In genomic region chr11:17207317-17208256, GRCh38 we compare ENCODE assay signal across 8 cellular contexts. TPM values are rescaled to one million over a fixed set of nuclear protein-coding genes. Genes with fewer than 3 reads are reported as not detected.
A peak's percentile ranks its signal among the peaks of the same experiment; 100 is the strongest.
DNase-seq lines count a peak whose midpoint lies in the region; ATAC-seq, FAIRE-seq and TF ChIP-seq lines count a peak whose summit lies in the region.

TSS of gene PIK3C2A (minus strand) at chr11:17207986. CDS start at chr11:17169741, 38,245 bp downstream.

- WGBS in smooth muscle cell (ENCODE audit: low lambda C conversion rate): 2% methylated on average over 51 of the region's 72 CpGs

- no peaks in the 10 kb centered on the region for H3K9me3 Mint-ChIP-seq in WTC11

- H3F3A ChIP-seq in smooth muscle cell (ENCODE audit: low read depth): no peaks in the 10 kb centered on the region

- H3K4me3 Mint-ChIP-seq in WTC11: peak within 1 kb of the TSS; percentile 98

- peak within 1 kb of the TSS; percentile 100 for H2AFZ ChIP-seq in smooth muscle cell (ENCODE audit: low read depth)

- H3K27me3 Mint-ChIP-seq in WTC11 (ENCODE audit: low read depth): no peaks in the 10 kb centered on the region

- peaks cover 24% of the 10 kb centered on the region for H3K4me1 Mint-ChIP-seq in WTC11

- FAIRE-seq in bronchial epithelial cell (lab: Jason Lieb, UNC): no peak

- H3K36me3 ChIP-seq in bronchial epithelial cell (ENCODE audit: control insufficient read depth, insufficient read depth, low read length) (no peaks in the 10 kb centered on the region), smooth muscle cell (ENCODE audit: low read depth) (no peaks in the 10 kb centered on the region)

- peaks cover 14% of the 10 kb centered on the region for H3K36me3 Mint-ChIP-seq in WTC11

- H3K4me3 ChIP-seq in AG09309 (ENCODE audit: control insufficient read depth, low read depth, low read length) (peak within 1 kb of the TSS; percentile 72), bronchial epithelial cell (ENCODE audit: low read depth, low read length) (peak within 1 kb of the TSS; percentile 91), smooth muscle cell (peak within 1 kb of the TSS; percentile 79)

- TF ChIP-seq CTCF in AG09309 (IDR thresholded peaks at IDR 0.05; ENCODE audit: control insufficient read depth, insufficient read depth, low read depth, low read length, missing control alignments): no peak
- TF ChIP-seq CTCF in WTC11 (IDR thresholded peaks at IDR 0.05): no peak
- no peak for TF ChIP-seq CTCF in bronchial epithelial cell (IDR thresholded peaks at IDR 0.05; ENCODE audit: insufficient read depth, low read length, severe bottlenecking)
- no peak for TF ChIP-seq CTCF in smooth muscle cell (IDR thresholded peaks at IDR 0.05; ENCODE audit: borderline replicate concordance, insufficient read depth, poor library complexity, severe bottlenecking)

- POLR2A ChIA-PET in WTC11 (lab: Charles Lee): interaction anchor here (0.7 to 1.2 kb wide), 4 partner anchors 10 to 130 kb away, joined by 3 to 8 read pairs (median 3); partner anchors contain the start of gene RPS13

- peaks cover 55% of the 10 kb centered on the region for H3K79me2 ChIP-seq in smooth muscle cell (ENCODE audit: low read depth)

- H3K27ac Mint-ChIP-seq in WTC11: peak within 1 kb of the TSS; percentile 98

- H4K20me1 ChIP-seq in smooth muscle cell (ENCODE audit: low read depth): peaks cover 41% of the 10 kb centered on the region

- ATAC-seq in GM19023 (IDR thresholded peaks at IDR 0.05; ENCODE audit: unreplicated experiment) (peak; percentile 97), HG03196 (IDR thresholded peaks at IDR 0.05; ENCODE audit: unreplicated experiment) (peak; percentile 97), WTC11 (peak; percentile 94)

- H3K27me3 ChIP-seq in bronchial epithelial cell (ENCODE audit: control insufficient read depth, insufficient read depth, low read length) (no peaks in the 10 kb centered on the region), smooth muscle cell (ENCODE audit: low read depth) (no peaks in the 10 kb centered on the region)

- DNase-seq in AG09309 (ENCODE audit: low read depth) (peak; percentile 54), NCI-H226 (peak; percentile 97), WTC11 (ENCODE audit: low spot score) (peak; percentile 98), bronchial epithelial cell (ENCODE audit: low read depth) (peak; percentile 86), iPS-NIHi11 (ENCODE audit: low spot score) (peak; percentile 98), smooth muscle cell (lab: John Stamatoyannopoulos, UW; ENCODE audit: unreplicated experiment) (peak; percentile 72)

- no peaks in the 10 kb centered on the region for H3K9me3 ChIP-seq in smooth muscle cell (replicated peaks; ENCODE audit: low read depth)

- H3K4me1 ChIP-seq in smooth muscle cell (ENCODE audit: low read depth): peaks cover 14% of the 10 kb centered on the region

- peak within 1 kb of the TSS; percentile 98 for H3K4me2 ChIP-seq in smooth muscle cell

- peak within 1 kb of the TSS; percentile 99 for H3K9ac ChIP-seq in smooth muscle cell (ENCODE audit: low read depth)

- CTCF ChIA-PET in WTC11 (lab: Charles Lee): interaction anchor here (1.1 to 1.2 kb wide), 3 partner anchors 18 to 146 kb away, joined by 3 read pairs; no protein-coding TSS in a partner anchor

- peak within 1 kb of the TSS; percentile 99 for H3K27ac ChIP-seq in smooth muscle cell (ENCODE audit: low read depth)

TF ChIP-seq in WTC11, 78 proteins besides CTCF, POLR2A, EP300 and RAD21 (continues in another document):
- TF ChIP-seq GTF2I (CRISPR knock-in tag; conservative IDR thresholded peaks at IDR 0.05) (no peak), NR2C2 (CRISPR knock-in tag; IDR thresholded peaks at IDR 0.05) (no peak), TCF7 (CRISPR knock-in tag; IDR thresholded peaks at IDR 0.05; ENCODE audit: low read depth) (no peak), ZNF671 (CRISPR knock-in tag; IDR thresholded peaks at IDR 0.05) (peak; percentile 50; the same call in 1 of the 2 replicates), NFYB (CRISPR knock-in tag; conservative IDR thresholded peaks at IDR 0.05; ENCODE audit: low read depth) (peak; percentile 45), ZNF232 (CRISPR knock-in tag; IDR thresholded peaks at IDR 0.05) (0 out of 2 replicates have a peak, but pooled peaks have one; percentile 38), ELF4 (CRISPR knock-in tag; IDR thresholded peaks at IDR 0.05; ENCODE audit: low read depth) (no peak), ZNF416 (CRISPR knock-in tag; IDR thresholded peaks at IDR 0.05) (0 out of 2 replicates have a peak, but pooled peaks have one; percentile 63), JAZF1 (CRISPR knock-in tag; IDR thresholded peaks at IDR 0.05) (no peak), MYBL2 (CRISPR knock-in tag; IDR thresholded peaks at IDR 0.05) (0 out of 2 replicates have a peak, but pooled peaks have one; percentile 62), CREM (CRISPR knock-in tag; IDR thresholded peaks at IDR 0.05) (peak; percentile 93), SMAD3 (CRISPR knock-in tag; IDR thresholded peaks at IDR 0.05; ENCODE audit: borderline replicate concordance) (0 out of 2 replicates have a peak, but pooled peaks have one; percentile 45), ZNF263 (CRISPR knock-in tag; IDR thresholded peaks at IDR 0.05; ENCODE audit: low read depth) (no peak), ZBTB43 (CRISPR knock-in tag; IDR thresholded peaks at IDR 0.05) (0 out of 2 replicates have a peak, but pooled peaks have one; percentile 24), USF2 (CRISPR knock-in tag; IDR thresholded peaks at IDR 0.05) (no peak), IRF1 (CRISPR knock-in tag; IDR thresholded peaks at IDR 0.05) (no peak), RELA (CRISPR knock-in tag; IDR thresholded peaks at IDR 0.05; ENCODE audit: borderline replicate concordance) (0 out of 2 replicates have a peak, but pooled peaks have one; percentile 58), GABPB1 (CRISPR knock-in tag; IDR thresholded peaks at IDR 0.05) (no peak; the same call in none of the 2 replicates), EMX1 (CRISPR knock-in tag; IDR thresholded peaks at IDR 0.05) (no peak), TEAD4 (CRISPR knock-in tag; IDR thresholded peaks at IDR 0.05) (no peak), ZNF317 (CRISPR knock-in tag; IDR thresholded peaks at IDR 0.05; ENCODE audit: borderline replicate concordance, low read depth) (no peak), ATF6 (CRISPR knock-in tag; IDR thresholded peaks at IDR 0.05) (no peak), TEAD1 (CRISPR knock-in tag; IDR thresholded peaks at IDR 0.05) (peak; percentile 89; the same call in 1 of the 2 replicates)

RNA-seq across cellular contexts. Expression of gene PIK3C2A, which starts in this region (rescaled TPM):
- total RNA-seq in WTC11 (2021): 90.1 to 105 TPM (median 97.2 TPM) in 3 replicates
- total RNA-seq in bronchial epithelial cell: 35.0 and 40.3 TPM in 2 replicates
- total RNA-seq in smooth muscle cell: 50.6 and 58.8 TPM in 2 replicates
- polyA plus RNA-seq in smooth muscle cell: 10.0 and 13.6 TPM in 2 replicates

Comparison
In these comparisons a context has a peak if more than half of its experiments do, and no peak if none do; other contexts are left out.
1. Peak in every context shown above with its lines: DNase-seq, ATAC-seq, H3K4me3 ChIP-seq and H3K27ac ChIP-seq.